Comparison of ENCODE assay signal across 29 cellular contexts in the genomic region with DNA sequence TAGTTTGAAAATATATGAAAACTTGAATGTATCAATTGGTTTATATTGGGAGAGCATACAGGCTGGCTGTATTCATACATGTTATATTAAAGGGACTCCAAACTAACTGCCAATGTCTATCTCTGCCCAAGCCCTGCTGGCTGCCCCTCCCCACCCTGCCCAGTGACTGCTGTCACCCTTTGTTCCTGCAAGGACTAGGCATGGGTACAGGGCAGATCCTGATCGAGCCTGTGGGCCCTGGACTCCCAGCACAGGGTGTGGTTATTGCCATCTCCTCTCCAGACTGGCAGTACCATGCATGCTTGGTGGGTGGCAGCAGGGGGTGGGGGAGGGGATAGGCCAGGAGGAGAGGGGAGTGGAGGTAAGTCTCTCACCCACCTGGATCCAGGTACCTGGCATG.
"Had no signal": no experiment of that assay in that cellular context is flagged by ENCODE, and none has a peak within 500 bp of the region (broad histone marks: within the 10 kb centered on the region; RNA-seq: fewer than 3 reads in every experiment).

No MANE protein-coding gene starts in this region.

- H3K4me3 ChIP-seq: colonic mucosa, gastroesophageal sphincter, heart left ventricle, hepatocyte, left lung, neural progenitor cell, right lobe of liver, smooth muscle cell, thoracic aorta, tibial nerve, upper lobe of left lung, uterus had no signal

- H3K27me3 Mint-ChIP-seq: dendritic cell treated with granulocyte-macrophage colony-stimulating factor and Interleukin-4, amounts not matched to agents 40 ng/mL and 50 ng/mL, for 4 days had no signal

- H3K27ac ChIP-seq: colonic mucosa, epithelial cell of prostate, gastroesophageal sphincter, heart left ventricle, hepatocyte, left lung, neural progenitor cell, parathyroid adenoma, right lobe of liver, thoracic aorta, tibial nerve, upper lobe of left lung, uterus had no signal

- H3K27me3 ChIP-seq: colonic mucosa, gastroesophageal sphincter, heart left ventricle, hepatocyte, left lung, neural progenitor cell, right lobe of liver, tibial nerve, upper lobe of left lung, uterus had no signal

- DNase-seq: colonic mucosa; effector CD8-positive, alpha-beta T cell; endodermal cell; foreskin fibroblast; heart left ventricle; left cardiac atrium; mesendoderm; midbrain; right lobe of liver; stimulated activated CD4-positive, alpha-beta T cell treated with anti-CD3 and anti-CD28 coated beads, Interleukin-12 subunit alpha, Interleukin-12 subunit beta, amount 100 ng/mL, for 4 hours; stimulated activated CD4-positive, alpha-beta T cell treated with anti-CD3 and anti-CD28 coated beads, Interleukin-1b, Interleukin-23, amount 100 ng/mL, for 48 hours; stimulated activated CD4-positive, alpha-beta T cell treated with anti-CD3 and anti-CD28 coated beads, Interleukin-4, amount 100 ng/mL, for 1 hour; stimulated activated CD8-positive, alpha-beta memory T cell treated with anti-CD3 and anti-CD28 coated beads, Interleukin-4, amount 100 ng/mL, for 48 hours; stimulated activated naive CD4-positive, alpha-beta T cell treated with Interleukin-2 at 50 U/mL for 16 hours; upper lobe of left lung; uterus had no signal

- H3K4me3 Mint-ChIP-seq: dendritic cell treated with granulocyte-macrophage colony-stimulating factor and Interleukin-4, amounts not matched to agents 40 ng/mL and 50 ng/mL, for 4 days; endodermal cell; nephron; neural progenitor cell had no signal

- H3K4me1 Mint-ChIP-seq: nephron, neural progenitor cell had no signal

- H3K4me1 ChIP-seq: colonic mucosa, gastroesophageal sphincter, neural progenitor cell, parathyroid adenoma, uterus had no signal

- ATAC-seq: esophagus mucosa, gastroesophageal sphincter, left cardiac atrium, left lung, right lobe of liver had no signal

- FAIRE-seq: islet of Langerhans had no signal

- H3K36me3 ChIP-seq: colonic mucosa, gastroesophageal sphincter, heart left ventricle, left lung, neural progenitor cell, right lobe of liver, thoracic aorta, tibial nerve, upper lobe of left lung, uterus had no signal

- H3K9me3 ChIP-seq: colonic mucosa, gastroesophageal sphincter, heart left ventricle, left lung, right lobe of liver, thoracic aorta, tibial nerve, upper lobe of left lung, uterus had no signal

- H3K27ac Mint-ChIP-seq: dendritic cell treated with granulocyte-macrophage colony-stimulating factor and Interleukin-4, amounts not matched to agents 40 ng/mL and 50 ng/mL, for 4 days; endodermal cell; nephron; neural progenitor cell had no signal

- H3K9me3 Mint-ChIP-seq: dendritic cell treated with granulocyte-macrophage colony-stimulating factor and Interleukin-4, amounts not matched to agents 40 ng/mL and 50 ng/mL, for 4 days; nephron had no signal

- H3K36me3 Mint-ChIP-seq: neural progenitor cell had no signal
